Comparison of ENCODE assay signal across 10 cellular contexts in genomic region chr2:42268528-42269151, GRCh38.
"Had no signal": no experiment of that assay in that cellular context is flagged by ENCODE, and none has a peak within 500 bp of the region (broad histone marks: within the 10 kb centered on the region; RNA-seq: fewer than 3 reads in every experiment).

No MANE protein-coding gene starts in this region.

- H3K27me3 ChIP-seq: right lobe of liver, transverse colon had no signal

- H3K9me3 ChIP-seq: prostate gland, right lobe of liver, transverse colon had no signal

- H3K36me3 ChIP-seq: prostate gland, right lobe of liver had no signal

- H3K27ac Mint-ChIP-seq: natural killer cell; stimulated activated effector memory CD8-positive, alpha-beta T cell treated with anti-CD3 and anti-CD28 coated beads, Interleukin-12 subunit alpha, Interleukin-12 subunit beta, amount 100 ng/mL, for 72 hours had no signal

- H3K9me3 Mint-ChIP-seq: natural killer cell; stimulated activated effector memory CD8-positive, alpha-beta T cell treated with anti-CD3 and anti-CD28 coated beads, Interleukin-12 subunit alpha, Interleukin-12 subunit beta, amount 100 ng/mL, for 72 hours had no signal

- H3K4me3 ChIP-seq: coronary artery, prostate gland, right lobe of liver, transverse colon had no signal

- H3K4me1 ChIP-seq: prostate gland, right lobe of liver had no signal

- ATAC-seq: left colon; natural killer cell; stimulated activated effector memory CD8-positive, alpha-beta T cell treated with anti-CD3 and anti-CD28 coated beads, Interleukin-12 subunit alpha, Interleukin-12 subunit beta, amount 100 ng/mL, for 72 hours had no signal

- H3K4me3 Mint-ChIP-seq: natural killer cell; stimulated activated effector memory CD8-positive, alpha-beta T cell treated with anti-CD3 and anti-CD28 coated beads, Interleukin-12 subunit alpha, Interleukin-12 subunit beta, amount 100 ng/mL, for 72 hours had no signal

- DNase-seq: activated naive CD4-positive, alpha-beta T cell treated with Interleukin-2 at 50 U/mL for 16 hours; central memory CD4-positive, alpha-beta T cell; glutamatergic neuron; left colon; natural killer cell; right lobe of liver; transverse colon had no signal

- H3K36me3 Mint-ChIP-seq: natural killer cell had no signal

- H3K27ac ChIP-seq: coronary artery, prostate gland, right lobe of liver, transverse colon had no signal
